In the genomic region with DNA sequence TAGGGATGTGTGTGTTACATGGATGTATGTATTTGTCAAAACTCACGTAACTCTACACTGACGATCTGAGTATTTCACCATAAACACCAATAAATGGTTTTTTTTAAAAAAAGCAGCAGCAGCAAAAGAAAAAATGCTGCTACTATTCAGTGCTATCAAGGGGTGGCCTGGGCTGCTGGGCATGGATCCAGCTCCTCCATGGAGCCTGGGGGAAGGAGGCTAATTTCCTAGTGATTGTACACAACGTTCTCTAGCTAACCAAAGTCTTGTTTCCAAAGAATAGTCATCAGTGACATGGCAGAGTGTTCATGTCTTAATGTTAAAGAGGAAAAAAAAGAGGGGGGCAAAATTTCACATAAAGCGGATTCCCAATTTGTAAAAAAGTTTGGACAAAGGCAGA, we compare ENCODE assay signal across 22 cellular contexts. TPM values are rescaled to one million over a fixed set of nuclear protein-coding genes. Genes with fewer than 3 reads are reported as not detected.
A peak's percentile ranks its signal among the peaks of the same experiment; 100 is the strongest.
DNase-seq lines count a peak whose midpoint lies in the region; ATAC-seq and TF ChIP-seq lines count a peak whose summit lies in the region.
"Had no signal": no experiment of that assay in that cellular context is flagged by ENCODE, and none has a peak within 500 bp of the region (broad histone marks: within the 10 kb centered on the region; RNA-seq: fewer than 3 reads in every experiment).

No MANE protein-coding gene starts in this region.

- no peaks in the 10 kb centered on the region for H3K4me1 ChIP-seq in right cardiac atrium (ENCODE audit: control insufficient read depth, insufficient read depth, low read length)
- no peaks in the 10 kb centered on the region for H3K4me1 ChIP-seq in right atrium auricular region
- peaks cover 0 to 3% (median 0%) of the 10 kb centered on the region in 4 donors for H3K4me1 ChIP-seq in stomach
- H3K4me1 ChIP-seq: BLaER1 treated with 17β-estradiol and CSF1 and Interleukin-3, amounts not matched to agents 10 nM and 100 nM; SJCRH30 had no signal

- no peak for TF ChIP-seq CTCF in right atrium auricular region (IDR thresholded peaks at IDR 0.05)
- TF ChIP-seq CTCF in astrocyte of the spinal cord (IDR thresholded peaks at IDR 0.05; ENCODE audit: low read depth, low read length): no peak
- TF ChIP-seq CTCF in stomach (IDR thresholded peaks at IDR 0.05): no peak

- TF ChIP-seq EP300 in stomach (IDR thresholded peaks at IDR 0.05): no peak

- H3K4me3 ChIP-seq in right cardiac atrium (ENCODE audit: low read length): no peak overlapping the region
- no peak overlapping the region for H3K4me3 ChIP-seq in right atrium auricular region
- no peak overlapping the region for H3K4me3 ChIP-seq in astrocyte of the spinal cord (ENCODE audit: low read depth, low read length)
- H3K4me3 ChIP-seq in stomach: no peak overlapping the region
- H3K4me3 ChIP-seq: BLaER1 treated with 17β-estradiol and CSF1 and Interleukin-3, amounts not matched to agents 10 nM and 100 nM; PC-9; SJCRH30 had no signal

- ATAC-seq in right cardiac atrium (peak in 1 of 2 donors; percentile 58), HG03196 (IDR thresholded peaks at IDR 0.05; ENCODE audit: unreplicated experiment) (no peak)
- ATAC-seq: Right ventricle myocardium inferior had no signal

- H3K36me3 ChIP-seq in right atrium auricular region: peaks cover 20% of the 10 kb centered on the region
- H3K36me3 ChIP-seq in stomach: peaks cover 18 to 36% (median 26%) of the 10 kb centered on the region in 4 donors
- H3K36me3 ChIP-seq: SJCRH30 had no signal

- in situ Hi-C loops in astrocyte of the spinal cord (cut with HindIII; ENCODE audit: low sequenced_read_pairs): no loop called here

- H3K27ac ChIP-seq in right cardiac atrium (ENCODE audit: low read length) (no peak overlapping the region), right atrium auricular region (no peak overlapping the region), stomach (no peak overlapping the region)
- H3K27ac ChIP-seq: BLaER1 treated with 17β-estradiol and CSF1 and Interleukin-3, amounts not matched to agents 10 nM and 100 nM; PC-9; SJCRH30 had no signal

- intact Hi-C loops in right cardiac atrium (cut with DNase I) (no loop called here), stomach (cut with DNase I; ENCODE audit: low total_unique reads) (no loop called here)

- DNase-seq in right cardiac atrium (peak; percentile 46 to 90 (median 83)), right atrium auricular region (ENCODE audit: low spot score) (no peak), astrocyte of the spinal cord (ENCODE audit: low read depth, low spot score) (peak; percentile 1), medulla oblongata (ENCODE audit: extremely low spot score) (peak; percentile 35), stomach (no peak)
- no peak for DNase-seq in stimulated activated CD8-positive, alpha-beta memory T cell treated with anti-CD3 and anti-CD28 coated beads, Interleukin-4, amount 100 ng/mL, for 48 hours
- DNase-seq: CD4-positive, alpha-beta memory T cell; COR-L47; DMS53; EL; GF-D8; NCI-H1105 treated with DMSO at 0.1 percent for 48 hours; NCI-H146; NCI-H1930; NCI-H2107; NCI-H524; NCI-H748 treated with DMSO at 0.1 percent for 48 hours; SJCRH30 had no signal

- no peaks in the 10 kb centered on the region for H3K9me3 ChIP-seq in right cardiac atrium (ENCODE audit: control insufficient read depth, low read length)
- no peaks in the 10 kb centered on the region for H3K9me3 ChIP-seq in right atrium auricular region
- no peaks in the 10 kb centered on the region for H3K9me3 ChIP-seq in stomach
- H3K9me3 ChIP-seq: SJCRH30 had no signal

- TF ChIP-seq POLR2A in stomach (IDR thresholded peaks at IDR 0.05): no peak

- H3K27me3 ChIP-seq in right cardiac atrium (ENCODE audit: control insufficient read depth, insufficient read depth) (no peaks in the 10 kb centered on the region), right atrium auricular region (no peaks in the 10 kb centered on the region), stomach (no peaks in the 10 kb centered on the region)
- H3K27me3 ChIP-seq: BLaER1 treated with 17β-estradiol and CSF1 and Interleukin-3, amounts not matched to agents 10 nM and 100 nM; SJCRH30 had no signal

- WGBS in right cardiac atrium: 58% methylated on average over 4 of the region's 4 CpGs
- WGBS in stomach, 5 donors: 72 to 80% (median 79%) methylated on average over 4 of the region's 4 CpGs

RNA-seq across cellular contexts. Expression of a gene that starts 29.0 kb away (rescaled TPM):
- total RNA-seq in right cardiac atrium (10 to 100 TPM; 16.9 to 28.2 (median 25.0) TPM), right atrium auricular region (10 to 100 TPM; 28.0 to 33.1 TPM), stomach (10 to 100 TPM in 3 of 5 donors, 1 to 10 TPM in 2; 7.0 to 48.1 (median 14.3) TPM)
- polyA plus RNA-seq in right cardiac atrium (23.4 TPM), stomach (1 to 10 TPM; 5.3 to 8.2 (median 7.1) TPM)

Comparison
In these comparisons a context has a peak if more than half of its experiments do, and no peak if none do; other contexts are left out.
1. DNase-seq: peak in right cardiac atrium (3 of 3), astrocyte of the spinal cord (single experiment) and medulla oblongata (single experiment); none in right atrium auricular region (single experiment), stomach (single experiment) and stimulated activated CD8-positive, alpha-beta memory T cell treated with anti-CD3 and anti-CD28 coated beads, Interleukin-4, amount 100 ng/mL, for 48 hours (single experiment).